ENCODE assay signal across 8 cellular contexts in genomic region chr17:57086069-57086930, GRCh38. TPM values are rescaled to one million over a fixed set of nuclear protein-coding genes. Genes with fewer than 3 reads are reported as not detected.
A peak's percentile ranks its signal among the peaks of the same experiment; 100 is the strongest.
DNase-seq lines count a peak whose midpoint lies in the region; ATAC-seq, FAIRE-seq and TF ChIP-seq lines count a peak whose summit lies in the region.

No MANE protein-coding gene starts in this region.

- peaks cover 7 to 60% (median 53%) of the 10 kb centered on the region in 11 experiments; a peak in 21 of 22 replicates for H4K20me1 ChIP-seq in BLaER1 treated with 17β-estradiol and CSF1 and Interleukin-3, amounts not matched to agents 10 nM and 100 nM

- TF ChIP-seq POLR2A in heart left ventricle (IDR thresholded peaks at IDR 0.05) (no peak), prostate gland (IDR thresholded peaks at IDR 0.05) (no peak)

- peak overlapping the region; percentile 15 to 98 (median 93); a peak in 21 of 22 replicates for H3K27ac ChIP-seq in BLaER1 treated with 17β-estradiol and CSF1 and Interleukin-3, amounts not matched to agents 10 nM and 100 nM
- H3K27ac ChIP-seq in heart left ventricle, result peak overlapping the region; percentile 83 to 99 (median 95)
- peak overlapping the region; percentile 93 to 97 for H3K27ac ChIP-seq in prostate gland

- peak overlapping the region; percentile 80 to 97 (median 90) for H3K4me3 ChIP-seq in BLaER1 treated with 17β-estradiol and CSF1 and Interleukin-3, amounts not matched to agents 10 nM and 100 nM
- H3K4me3 ChIP-seq in heart left ventricle, result peak overlapping the region; percentile 56 to 98 (median 78)
- H3K4me3 ChIP-seq in prostate gland, result peak overlapping the region; percentile 71 to 89

- no peak for FAIRE-seq in D721Med (lab: Jason Lieb, UNC)

- TF ChIP-seq CTCF in heart left ventricle (IDR thresholded peaks at IDR 0.05) (no peak), prostate gland (IDR thresholded peaks at IDR 0.05) (no peak), D721Med (IDR thresholded peaks at IDR 0.05; ENCODE audit: insufficient read depth, missing control alignments) (no peak)

- no peaks in the 10 kb centered on the region for H3K27me3 ChIP-seq in BLaER1 treated with 17β-estradiol and CSF1 and Interleukin-3, amounts not matched to agents 10 nM and 100 nM
- H3K27me3 ChIP-seq in heart left ventricle, result no peaks in the 10 kb centered on the region
- H3K27me3 ChIP-seq in prostate gland (replicated peaks; ENCODE audit: insufficient read depth), result no peaks in the 10 kb centered on the region

- intact Hi-C loops in heart left ventricle (cut with DNase I) (loop anchor here in 3 of 10 donors (1.0 to 10.0 kb wide), 4 partner anchors 23 to 81 kb away; no protein-coding TSS in a partner anchor), prostate gland (cut with DNase I) (loop anchor here (5.0 kb wide), 1 partner anchor 54 kb away; no protein-coding TSS in a partner anchor)

- H3K36me3 ChIP-seq in BLaER1 treated with 17β-estradiol and CSF1 and Interleukin-3, amounts not matched to agents 10 nM and 100 nM, result peaks cover 0 to 17% (median 0%) of the 10 kb centered on the region in 11 experiments; a peak in 4 of 22 replicates
- H3K36me3 ChIP-seq in heart left ventricle (no peaks in the 10 kb centered on the region), prostate gland (no peaks in the 10 kb centered on the region)

- H3K4me2 ChIP-seq in BLaER1 treated with 17β-estradiol and CSF1 and Interleukin-3, amounts not matched to agents 10 nM and 100 nM, result peak overlapping the region; percentile 89 to 99 (median 98)

- peaks cover 61 to 75% (median 66%) of the 10 kb centered on the region in 10 experiments for H3K4me1 ChIP-seq in BLaER1 treated with 17β-estradiol and CSF1 and Interleukin-3, amounts not matched to agents 10 nM and 100 nM
- H3K4me1 ChIP-seq in heart left ventricle (peaks cover 0 to 60% (median 37%) of the 10 kb centered on the region in 12 donors), prostate gland (replicated peaks) (peaks cover 15% of the 10 kb centered on the region)

- ATAC-seq in GM21576 (IDR thresholded peaks at IDR 0.05; ENCODE audit: unreplicated experiment), result peak; percentile 2
- peak in 3 of 4 donors; percentile 2 to 10 (median 4) for ATAC-seq in heart left ventricle

- H3K9me3 ChIP-seq in BLaER1 treated with 17β-estradiol and CSF1 and Interleukin-3, amounts not matched to agents 10 nM and 100 nM (replicated peaks in 1 of 11), result no peaks in the 10 kb centered on the region
- H3K9me3 ChIP-seq in heart left ventricle, result no peaks in the 10 kb centered on the region
- no peaks in the 10 kb centered on the region for H3K9me3 ChIP-seq in prostate gland

- WGBS in heart left ventricle, 4 donors, result 1 to 2% (median 1%) methylated on average over 37 to 45 of the region's 45 CpGs
- WGBS in prostate gland, result 2% methylated on average over 45 of the region's 45 CpGs

- DNase-seq in NOMO-1 treated with DMSO at 0.1 percent for 48 hours (lab: John Stamatoyannopoulos, UW; ENCODE audit: unreplicated experiment) (peak; percentile 8), heart left ventricle (peak in 3 of 5 donors; percentile 33 to 57 (median 40)), prostate gland (ENCODE audit: low spot score) (no peak), mesenteric fat pad (ENCODE audit: low spot score) (no peak), D721Med (ENCODE audit: insufficient read length, low spot score) (no peak)
- DNase-seq in activated effector memory CD4-positive, alpha-beta T cell treated with anti-CD3 and anti-CD28 coated beads, Interleukin-2, amount 50 U/mL, for 16 hours, result peak; percentile 72

- peak overlapping the region; percentile 91 to 97 (median 94) for H3K9ac ChIP-seq in BLaER1 treated with 17β-estradiol and CSF1 and Interleukin-3, amounts not matched to agents 10 nM and 100 nM

RNA-seq across cellular contexts. Expression of gene AKAP1, which starts 1.3 kb away (rescaled TPM):
- total RNA-seq in heart left ventricle, result 100 to 1,000 TPM in 8 of 9 donors, 10 to 100 TPM in 1; 77.4 to 240 (median 133) TPM
- 10 to 100 TPM; 55.8 to 63.4 TPM for polyA plus RNA-seq in heart left ventricle
- total RNA-seq in prostate gland, result 100 to 1,000 TPM in 1 of 2 donors, 10 to 100 TPM in 1; 61.7 to 124 TPM
- 49.1 TPM for total RNA-seq in mesenteric fat pad

Comparison
In these comparisons a context has a peak if more than half of its experiments do, and no peak if none do; other contexts are left out.
1. DNase-seq: peak in NOMO-1 treated with DMSO at 0.1 percent for 48 hours (single experiment), activated effector memory CD4-positive, alpha-beta T cell treated with anti-CD3 and anti-CD28 coated beads, Interleukin-2, amount 50 U/mL, for 16 hours (single experiment) and heart left ventricle (3 of 5); none in prostate gland (single experiment), mesenteric fat pad (single experiment) and D721Med (single experiment).
2. Peak in every context shown above with its lines, with median percentiles within 50 percentile points of each other: H3K27ac ChIP-seq and H3K4me3 ChIP-seq.